In genomic region chr15:68055224-68055705, GRCh38 we compare ENCODE assay signal across 8 cellular contexts. TPM values are rescaled to one million over a fixed set of nuclear protein-coding genes. Genes with fewer than 3 reads are reported as not detected.
DNase-seq lines count a peak whose midpoint lies in the region; ATAC-seq and TF ChIP-seq lines count a peak whose summit lies in the region.

No MANE protein-coding gene starts in this region.

- H3K27me3 ChIP-seq in NT2/D1 (ENCODE audit: insufficient read depth, insufficient read length) = no peaks in the 10 kb centered on the region

- H3K4me1 Mint-ChIP-seq in neural crest cell = peaks cover 45% of the 10 kb centered on the region

- DNase-seq in NT2/D1 (ENCODE audit: low read depth, low spot score) (no peak), fibroblast of mammary gland (ENCODE audit: low read depth) (peak; percentile 61), neural crest cell (ENCODE audit: low read depth, low spot score) (no peak), stromal cell of bone marrow (ENCODE audit: low read depth) (peak; percentile 21)
- DNase-seq in activated T-cell treated with anti-CD3 and anti-CD28 coated beads, Interleukin-2, amount 50 U/mL, for 1 hour = peak; percentile 47

- peak overlapping the region; percentile 98 for H3K4me3 Mint-ChIP-seq in neural crest cell

- H3K9ac ChIP-seq in NT2/D1 (ENCODE audit: insufficient read length, low read depth) = peak overlapping the region; percentile 93

- peaks cover 2% of the 10 kb centered on the region for H3K4me1 ChIP-seq in NT2/D1 (ENCODE audit: insufficient read depth, insufficient read length)

- ATAC-seq in GM18505 (IDR thresholded peaks at IDR 0.05; ENCODE audit: unreplicated experiment) (peak; percentile 40), HG02973 (IDR thresholded peaks at IDR 0.05; ENCODE audit: unreplicated experiment) (peak; percentile 33), GM18873 (IDR thresholded peaks at IDR 0.05; ENCODE audit: low FRiP score, unreplicated experiment) (no peak)

- TF ChIP-seq POLR2A in GM18505 (IDR thresholded peaks at IDR 0.05; ENCODE audit: borderline replicate concordance, extremely low read depth, insufficient read depth, insufficient read length) = no peak

- peak overlapping the region; percentile 78 for H3K4me3 ChIP-seq in NT2/D1 (ENCODE audit: insufficient read length, low read depth)
- peak overlapping the region; percentile 84 for H3K4me3 ChIP-seq in fibroblast of mammary gland (ENCODE audit: control insufficient read depth, low read depth, low read length)

- H3K9me3 ChIP-seq in NT2/D1 (ENCODE audit: insufficient read depth, low read length) = no peaks in the 10 kb centered on the region

- H3K36me3 Mint-ChIP-seq in neural crest cell (ENCODE audit: low read depth) = no peaks in the 10 kb centered on the region

- TF ChIP-seq CTCF in fibroblast of mammary gland (conservative IDR thresholded peaks at IDR 0.05; ENCODE audit: control insufficient read depth, insufficient read depth, low read depth, low read length) (no peak), neural crest cell (conservative IDR thresholded peaks at IDR 0.05) (no peak)

- H3K27me3 Mint-ChIP-seq in neural crest cell (ENCODE audit: low read depth) = no peaks in the 10 kb centered on the region

- peak overlapping the region; percentile 81 for H3K27ac Mint-ChIP-seq in neural crest cell (ENCODE audit: unreplicated experiment)

- no peaks in the 10 kb centered on the region for H3K9me3 Mint-ChIP-seq in neural crest cell

- peaks cover 3% of the 10 kb centered on the region for H3K36me3 ChIP-seq in NT2/D1 (ENCODE audit: insufficient read depth, insufficient read length, low read length)

RNA-seq across cellular contexts. Expression of gene PIAS1, which starts 1.1 kb away (rescaled TPM):
- total RNA-seq in neural crest cell = 41.3 and 42.6 TPM in 2 replicates

Comparison
In these comparisons a context has a peak if more than half of its experiments do, and no peak if none do; other contexts are left out.
1. DNase-seq: peak in activated T-cell treated with anti-CD3 and anti-CD28 coated beads, Interleukin-2, amount 50 U/mL, for 1 hour (single experiment), fibroblast of mammary gland (single experiment) and stromal cell of bone marrow (single experiment); none in NT2/D1 (single experiment) and neural crest cell (single experiment).